In genomic region chr10:51137741-51138529, GRCh38 we compare ENCODE assay signal across 2 cellular contexts.
TF ChIP-seq lines count a peak whose summit lies in the region.

No MANE protein-coding gene starts in this region.

TF ChIP-seq in SK-N-SH, 30 proteins besides CTCF, POLR2A, EP300 and RAD21 (continued from another document):
- TF ChIP-seq IRF3 (IDR thresholded peaks at IDR 0.05; ENCODE audit: low read depth, low read length), result no peak
- TF ChIP-seq GABPA (IDR thresholded peaks at IDR 0.05; ENCODE audit: low read depth), result no peak
- TF ChIP-seq TAF1 (IDR thresholded peaks at IDR 0.05; ENCODE audit: borderline replicate concordance, low read depth, low read length), result no peak
- no peak for TF ChIP-seq USF1 (IDR thresholded peaks at IDR 0.05; ENCODE audit: borderline replicate concordance, low read depth)
- TF ChIP-seq FOSL2 (IDR thresholded peaks at IDR 0.05; ENCODE audit: borderline replicate concordance, low read depth), result peak; percentile 19; the same call in 1 of the 2 replicates
- TF ChIP-seq RFX5 (IDR thresholded peaks at IDR 0.05; ENCODE audit: low read length), result no peak
- 0 out of 2 replicates have a peak, but pooled peaks have one; percentile 18 for TF ChIP-seq NFIC (IDR thresholded peaks at IDR 0.05; ENCODE audit: borderline replicate concordance)
- TF ChIP-seq SIN3A (IDR thresholded peaks at IDR 0.05; ENCODE audit: borderline replicate concordance, low read depth, low read length), result no peak
- TF ChIP-seq EZH2phosphoT487 (IDR thresholded peaks at IDR 0.05; ENCODE audit: borderline replicate concordance, low read depth), result no peak
- no peak for TF ChIP-seq YY1 (IDR thresholded peaks at IDR 0.05; ENCODE audit: low read depth)

TF ChIP-seq in SK-N-SH treated with all-trans-retinoic acid at 6 μM for 48 hours, 23 proteins besides CTCF, POLR2A, EP300 and RAD21 (continued from another document):
- TF ChIP-seq POU6F1 (CRISPR knock-in tag; IDR thresholded peaks at IDR 0.05; ENCODE audit: borderline replicate concordance, low read depth) (no peak), PPARA (CRISPR knock-in tag; IDR thresholded peaks at IDR 0.05; ENCODE audit: borderline replicate concordance) (no peak), OSR1 (CRISPR knock-in tag; IDR thresholded peaks at IDR 0.05) (no peak), ZNF565 (CRISPR knock-in tag; conservative IDR thresholded peaks at IDR 0.05; ENCODE audit: low read depth) (no peak), ZFP30 (CRISPR knock-in tag; IDR thresholded peaks at IDR 0.05) (no peak), CSRNP3 (CRISPR knock-in tag; IDR thresholded peaks at IDR 0.05) (no peak)
